In the genomic region with DNA sequence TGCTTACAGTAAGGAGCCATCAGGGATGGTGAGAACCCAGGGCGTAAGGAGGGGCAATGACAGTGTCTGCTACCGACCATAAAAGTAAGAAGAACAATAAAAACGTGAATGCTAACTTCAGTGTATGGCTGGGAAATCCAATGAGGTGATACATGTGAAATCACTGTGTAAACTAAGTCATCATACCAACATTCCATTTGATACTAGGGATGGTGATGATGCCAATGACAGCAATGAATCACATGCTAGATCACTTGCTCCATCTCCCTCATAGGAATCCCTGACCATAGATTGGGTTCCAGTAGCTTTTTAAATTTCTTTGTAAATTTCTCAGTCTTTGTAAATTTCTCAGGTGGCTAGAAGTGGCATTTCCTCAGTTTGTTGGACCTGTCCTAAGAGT, we compare ENCODE assay signal across 19 cellular contexts.
"Had no signal": no experiment of that assay in that cellular context is flagged by ENCODE, and none has a peak within 500 bp of the region (broad histone marks: within the 10 kb centered on the region; RNA-seq: fewer than 3 reads in every experiment).

No MANE protein-coding gene starts in this region.

- H3K27me3 ChIP-seq: hepatocyte, tibial nerve had no signal

- H3K79me2 ChIP-seq: hepatocyte had no signal

- H3K36me3 ChIP-seq: tibial nerve had no signal

- ATAC-seq: activated CD4-positive, CD25-positive, alpha-beta regulatory T cell treated with anti-CD3 and anti-CD28 coated beads, Interleukin-2, amount 50 U/mL, for 24 hours; activated naive CD8-positive, alpha-beta T cell treated with anti-CD3 and anti-CD28 coated beads, Interleukin-2, amount 50 U/mL, for 24 hours; activated T-cell treated with anti-CD3 and anti-CD28 coated beads, Interleukin-2, amount 50 U/mL, for 4 hours; left lobe of liver had no signal

- H3K27ac ChIP-seq: coronary artery, hepatocyte, tibial nerve had no signal

- DNase-seq: activated CD4-positive, alpha-beta T cell treated with anti-CD3 and anti-CD28 coated beads, Interleukin-2, amount 50 U/mL, for 1 hour; activated CD8-positive, alpha-beta memory T cell treated with anti-CD3 and anti-CD28 coated beads, Interleukin-2, amount 50 U/mL, for 4 hours; activated naive CD4-positive, alpha-beta T cell treated with anti-CD3 and anti-CD28 coated beads, Interleukin-2, amount 10 ng/mL, durations not matched to agents 7 days and 5 days; activated naive CD8-positive, alpha-beta T cell treated with anti-CD3 and anti-CD28 coated beads, Interleukin-2, amount 50 U/mL, for 24 hours; activated T-cell treated with anti-CD3 and anti-CD28 coated beads, Interleukin-2, amount 50 U/mL, for 4 hours; anterior cingulate cortex; retina; stimulated activated CD4-positive, alpha-beta T cell treated with anti-CD3 and anti-CD28 coated beads, Interleukin-12 subunit alpha, Interleukin-12 subunit beta, amount 100 ng/mL, for 4 hours; stimulated activated CD4-positive, alpha-beta T cell treated with anti-CD3 and anti-CD28 coated beads, Interleukin-1b, Interleukin-23, amount 100 ng/mL, for 48 hours; stimulated activated CD8-positive, alpha-beta memory T cell treated with anti-CD3 and anti-CD28 coated beads, Interleukin-4, amount 100 ng/mL, for 48 hours; stimulated activated naive CD4-positive, alpha-beta T cell treated with Interleukin-2 at 50 U/mL for 16 hours; T-helper 1 cell; T-helper 9 cell had no signal

- H3K4me2 ChIP-seq: hepatocyte had no signal

- H2AFZ ChIP-seq: hepatocyte had no signal

- H3K4me3 ChIP-seq: coronary artery, hepatocyte, lung, tibial nerve had no signal
